In genomic region chr18:61706516-61706915, GRCh38 we compare ENCODE assay signal across 15 cellular contexts.
DNase-seq lines count a peak whose midpoint lies in the region; ATAC-seq and TF ChIP-seq lines count a peak whose summit lies in the region.
"Had no signal": no experiment of that assay in that cellular context is flagged by ENCODE, and none has a peak within 500 bp of the region (broad histone marks: within the 10 kb centered on the region; RNA-seq: fewer than 3 reads in every experiment).

No MANE protein-coding gene starts in this region.

- DNase-seq in ELF-1 (ENCODE audit: low read depth, low spot score): peak; percentile 36
- DNase-seq in IMR-90: no peak
- no peak for DNase-seq in endodermal cell
- peak; percentile 43 for DNase-seq in mesendoderm
- DNase-seq in transverse colon: no peak
- no peak for DNase-seq in cerebellar nuclear complex (lab: John Stamatoyannopoulos, UW)
- DNase-seq: 8988T; CD4-positive, alpha-beta memory T cell; DMS153; DMS79 treated with DMSO at 0.1 percent for 48 hours; GM23248 had no signal

- H3K23ac ChIP-seq in IMR-90 (ENCODE audit: low read depth, low read length) (no peak overlapping the region), mesendoderm (ENCODE audit: low read length) (no peak overlapping the region)

- no peak overlapping the region for H4K91ac ChIP-seq in IMR-90 (ENCODE audit: insufficient read depth, low read depth, low read length)

- H3K79me2 ChIP-seq in mesendoderm (ENCODE audit: control insufficient read depth, insufficient read depth, low read length): no peaks in the 10 kb centered on the region

- no peak overlapping the region for H3K27ac ChIP-seq in IMR-90 (ENCODE audit: insufficient read depth, low read length)
- H3K27ac ChIP-seq in endodermal cell (ENCODE audit: low read depth, low read length): no peak overlapping the region
- H3K27ac ChIP-seq in mesendoderm (ENCODE audit: low read depth, low read length): no peak overlapping the region
- no peak overlapping the region for H3K27ac ChIP-seq in transverse colon
- H3K27ac ChIP-seq: BLaER1, GM23248 had no signal

- H3K4me3 ChIP-seq in IMR-90 (ENCODE audit: insufficient read depth, low read depth, low read length) (no peak overlapping the region), endodermal cell (ENCODE audit: low read length) (no peak overlapping the region), mesendoderm (ENCODE audit: low read length) (no peak overlapping the region), transverse colon (no peak overlapping the region)
- H3K4me3 ChIP-seq: BLaER1, GM23248, HAP-1 had no signal

- H3K27me3 ChIP-seq in IMR-90 (ENCODE audit: control insufficient read depth, insufficient read depth, low read length) (no peaks in the 10 kb centered on the region), endodermal cell (ENCODE audit: control insufficient read depth, insufficient read depth, low read length, poor library complexity, severe bottlenecking) (no peaks in the 10 kb centered on the region), mesendoderm (ENCODE audit: insufficient read depth, low read length, poor library complexity) (no peaks in the 10 kb centered on the region), transverse colon (no peaks in the 10 kb centered on the region)
- H3K27me3 ChIP-seq: BLaER1 had no signal

- H3K9me1 ChIP-seq in IMR-90 (ENCODE audit: insufficient read depth, low read length): no peaks in the 10 kb centered on the region

- H2BK5ac ChIP-seq in IMR-90 (ENCODE audit: low read depth, low read length, poor library complexity, severe bottlenecking) (no peak overlapping the region), mesendoderm (ENCODE audit: low read length) (no peak overlapping the region)

- no peaks in the 10 kb centered on the region for H3K79me1 ChIP-seq in IMR-90 (ENCODE audit: low read depth in 1 of 2, low read length in 2 of 2)
- no peaks in the 10 kb centered on the region for H3K79me1 ChIP-seq in mesendoderm (ENCODE audit: low read length)

- H2AK9ac ChIP-seq in IMR-90 (replicated peaks; ENCODE audit: low read depth, low read length, poor library complexity): no peak overlapping the region

- WGBS in IMR-90 (ENCODE audit: extremely low coverage in 2 of 2, insufficient read length in 1 of 2), 2 experiments: no CpG with 5 or more reads among the region's 2 CpGs
- 60 to 75% methylated on average over 1 to 2 of the region's 2 CpGs for WGBS in endodermal cell (ENCODE audit: insufficient coverage in 1 of 2, insufficient read length in 1 of 2), 2 experiments
- no CpG with 5 or more reads among the region's 2 CpGs for WGBS in mesendoderm (ENCODE audit: extremely low coverage, insufficient coverage, low lambda C conversion rate)
- WGBS in transverse colon (ENCODE audit: low coverage in 1 of 2), 2 donors: 95% methylated on average over 2 of the region's 2 CpGs; no CpG with 5 or more reads in 1 of the 2 donors

- H4K5ac ChIP-seq in IMR-90 (ENCODE audit: low read depth, low read length) (peak overlapping the region; percentile 56; the same call in 1 of the 2 replicates), mesendoderm (ENCODE audit: low read length) (no peak overlapping the region)

- in situ Hi-C loops in IMR-90 (cut with MboI; ENCODE audit: low sequenced_read_pairs) (no loop called here), transverse colon (cut with MboI; ENCODE audit: low pct_ligation_motif_present in 1 of 4, low pct_unique_long_range_greater_than_20kb in 1 of 4, low sequenced_read_pairs in 3 of 4) (no loop called here)

- H3K4me1 ChIP-seq in IMR-90 (ENCODE audit: control insufficient read depth, insufficient read depth, low read length): peaks cover 9% of the 10 kb centered on the region
- H3K4me1 ChIP-seq in endodermal cell (ENCODE audit: control insufficient read depth, insufficient read depth, low read length): peaks cover 16% of the 10 kb centered on the region
- H3K4me1 ChIP-seq in mesendoderm (ENCODE audit: control insufficient read depth, low read depth, low read length): peaks cover 5% of the 10 kb centered on the region
- H3K4me1 ChIP-seq in transverse colon: peaks cover 0 to 11% (median 0%) of the 10 kb centered on the region in 4 donors
- H3K4me1 ChIP-seq: HAP-1 had no signal

- no TSS peak for BruUV-seq in IMR-90 (replicated peaks; lab: Mats Ljungman, UMichigan)

- peaks cover 47% of the 10 kb centered on the region for H3K4me1 Mint-ChIP-seq in endodermal cell
- H3K4me1 Mint-ChIP-seq: CD14-positive monocyte; CD4-positive, alpha-beta memory T cell had no signal

- 0 out of 2 replicates have a peak overlapping the region, but pooled peaks have one; percentile 5 for H3K14ac ChIP-seq in IMR-90 (replicated peaks; ENCODE audit: low read depth, low read length)

- no peak overlapping the region for H2BK120ac ChIP-seq in IMR-90 (ENCODE audit: low read depth, low read length)
- H2BK120ac ChIP-seq in mesendoderm (ENCODE audit: low read depth, low read length): no peak overlapping the region

- no peaks in the 10 kb centered on the region for H3K36me3 ChIP-seq in IMR-90 (ENCODE audit: control insufficient read depth, insufficient read depth, low read length)
- no peaks in the 10 kb centered on the region for H3K36me3 ChIP-seq in endodermal cell (ENCODE audit: control insufficient read depth, insufficient read depth, low read length)
- no peaks in the 10 kb centered on the region for H3K36me3 ChIP-seq in mesendoderm (ENCODE audit: control insufficient read depth, insufficient read depth, low read length)
- no peaks in the 10 kb centered on the region for H3K36me3 ChIP-seq in transverse colon
- H3K36me3 ChIP-seq: BLaER1, HAP-1 had no signal

- peak overlapping the region; percentile 51; the same call in 1 of the 2 replicates for H3K18ac ChIP-seq in IMR-90 (ENCODE audit: low read depth, low read length)
- no peak overlapping the region for H3K18ac ChIP-seq in mesendoderm (ENCODE audit: low read length)

- H3K4ac ChIP-seq in IMR-90 (ENCODE audit: low read depth, low read length) (no peak overlapping the region), mesendoderm (ENCODE audit: low read depth, low read length) (no peak overlapping the region)

- H2AK5ac ChIP-seq in IMR-90 (ENCODE audit: low read depth, low read length) (no peak overlapping the region), mesendoderm (ENCODE audit: low read length) (no peak overlapping the region)

- no peak overlapping the region for H2BK20ac ChIP-seq in IMR-90 (ENCODE audit: low read depth, low read length)

- peaks cover 14% of the 10 kb centered on the region for H3K9me3 Mint-ChIP-seq in endodermal cell

- TF ChIP-seq POLR2A in IMR-90 (IDR thresholded peaks at IDR 0.05; ENCODE audit: low read depth, low read length): no peak
- TF ChIP-seq POLR2A in transverse colon (IDR thresholded peaks at IDR 0.05): no peak

- TF ChIP-seq CTCF in IMR-90 (conservative IDR thresholded peaks at IDR 0.05; ENCODE audit: low read depth, low read length) (no peak), endodermal cell (conservative IDR thresholded peaks at IDR 0.05) (no peak), transverse colon (IDR thresholded peaks at IDR 0.05) (no peak)

- H3K56ac ChIP-seq in IMR-90 (ENCODE audit: extremely low read depth, insufficient read depth, low read length) (no peak overlapping the region), mesendoderm (ENCODE audit: low read length) (no peak overlapping the region)

- H3K27ac Mint-ChIP-seq in endodermal cell: peak overlapping the region; percentile 14
- H3K27ac Mint-ChIP-seq: CD14-positive monocyte; CD4-positive, alpha-beta memory T cell had no signal

- TF ChIP-seq EP300 in transverse colon (IDR thresholded peaks at IDR 0.05; ENCODE audit: low read depth): no peak

- TF ChIP-seq RAD21 in IMR-90 (IDR thresholded peaks at IDR 0.05; ENCODE audit: low read length): no peak

- no peaks in the 10 kb centered on the region for H3K27me3 Mint-ChIP-seq in endodermal cell (ENCODE audit: insufficient read depth)

- CTCF ChIA-PET in IMR-90 (lab: Yijun Ruan, JAX): no interaction called here

- intact Hi-C loops in IMR-90 (cut with micrococcal nuclease): no loop called here
- intact Hi-C loops in transverse colon (cut with DNase I; ENCODE audit: low total_unique reads): no loop called here

- dilution Hi-C loops in IMR-90 (cut with HindIII; ENCODE audit: low sequenced_read_pairs, unreplicated experiment): no loop called here

- no peak overlapping the region for H2AFZ ChIP-seq in IMR-90 (replicated peaks; ENCODE audit: low read length, poor library complexity)
- H2AFZ ChIP-seq: GM23248 had no signal

- no peak overlapping the region for H3K4me3 Mint-ChIP-seq in endodermal cell
- H3K4me3 Mint-ChIP-seq: CD14-positive monocyte; CD4-positive, alpha-beta memory T cell had no signal

- H3K9ac ChIP-seq in IMR-90 (ENCODE audit: low read depth, low read length) (no peak overlapping the region), endodermal cell (ENCODE audit: extremely low read depth, low read length, poor library complexity, severe bottlenecking) (no peak overlapping the region), mesendoderm (ENCODE audit: low read length) (no peak overlapping the region)
- H3K9ac ChIP-seq: BLaER1, GM23248 had no signal

- peaks cover 6% of the 10 kb centered on the region for H3K9me3 ChIP-seq in IMR-90 (ENCODE audit: control insufficient read depth, insufficient read depth, low read length)
- H3K9me3 ChIP-seq in endodermal cell (ENCODE audit: control insufficient read depth, low read length): peaks cover 18% of the 10 kb centered on the region
- H3K9me3 ChIP-seq in transverse colon: no peaks in the 10 kb centered on the region
- H3K9me3 ChIP-seq: BLaER1, HAP-1 had no signal

- H3K4me2 ChIP-seq in IMR-90 (ENCODE audit: low read depth, low read length): no peak overlapping the region
- H3K4me2 ChIP-seq in mesendoderm (ENCODE audit: low read length): no peak overlapping the region
- H3K4me2 ChIP-seq: BLaER1 had no signal

- H4K8ac ChIP-seq in IMR-90 (ENCODE audit: low read depth in 2 of 2, low read length in 2 of 2) (no peak overlapping the region), mesendoderm (ENCODE audit: low read depth, low read length) (no peak overlapping the region)

- H2BK15ac ChIP-seq in IMR-90 (ENCODE audit: low read depth, low read length): 0 out of 3 replicates have a peak overlapping the region, but pooled peaks have one; percentile 2
- no peak overlapping the region for H2BK15ac ChIP-seq in mesendoderm (replicated peaks; ENCODE audit: low read depth)

- peaks cover 7% of the 10 kb centered on the region for H3K36me3 Mint-ChIP-seq in endodermal cell (ENCODE audit: low read depth)
- H3K36me3 Mint-ChIP-seq: CD14-positive monocyte; CD4-positive, alpha-beta memory T cell had no signal

- H4K20me1 ChIP-seq in IMR-90 (ENCODE audit: insufficient read depth, low read length): no peaks in the 10 kb centered on the region
- H4K20me1 ChIP-seq: BLaER1 had no signal

- no peak for ATAC-seq in IMR-90 (ENCODE audit: low read depth)
- no peak for ATAC-seq in HG03520 (IDR thresholded peaks at IDR 0.05; ENCODE audit: unreplicated experiment)

- POLR2A ChIA-PET in IMR-90 (lab: Charles Lee; ENCODE audit: unreplicated experiment): no interaction called here

TF ChIP-seq in IMR-90, 13 proteins besides CTCF, POLR2A, EP300 and RAD21 (continues in another document):
- TF ChIP-seq SMC3 (IDR thresholded peaks at IDR 0.05; ENCODE audit: low read depth, low read length) (no peak), MXI1 (IDR thresholded peaks at IDR 0.05; ENCODE audit: borderline replicate concordance, low read depth, low read length) (no peak), MAZ (IDR thresholded peaks at IDR 0.05; ENCODE audit: borderline replicate concordance, low read depth, low read length) (no peak), BHLHE40 (IDR thresholded peaks at IDR 0.05; ENCODE audit: low read depth, low read length) (no peak), NFE2L2 (IDR thresholded peaks at IDR 0.05; ENCODE audit: low read depth, low read length) (no peak)

Comparison
In these comparisons a context has a peak if more than half of its experiments do, and no peak if none do; other contexts are left out.
1. DNase-seq: peak in ELF-1 (single experiment) and mesendoderm (single experiment); none in IMR-90 (single experiment), endodermal cell (single experiment), transverse colon (single experiment) and cerebellar nuclear complex (0 of 2).